12 cellular contexts compared by ENCODE assay signal in the genomic region with DNA sequence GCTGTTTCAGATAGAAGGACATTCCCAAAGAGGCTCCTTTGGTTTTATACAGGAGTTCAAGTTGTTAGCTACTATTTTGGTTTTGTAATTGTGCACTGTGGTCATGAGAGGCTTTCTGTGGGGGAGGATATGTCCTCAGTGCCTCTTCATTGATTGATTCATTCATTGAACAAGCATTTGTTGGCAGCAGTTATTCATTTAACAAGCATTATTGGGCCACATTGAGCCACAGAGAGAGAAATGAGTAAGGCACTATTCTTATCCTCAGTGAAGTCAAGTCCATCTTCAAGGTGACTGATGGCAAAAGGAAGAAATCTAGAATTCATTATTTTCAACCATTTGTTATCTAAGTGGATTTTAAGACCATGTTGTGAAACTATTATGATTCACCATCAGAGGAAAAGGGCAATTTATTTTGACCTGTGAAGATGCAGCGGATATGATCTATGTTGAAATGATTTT.
DNase-seq lines count a peak whose midpoint lies in the region; ATAC-seq and TF ChIP-seq lines count a peak whose summit lies in the region.
"Had no signal": no experiment of that assay in that cellular context is flagged by ENCODE, and none has a peak within 500 bp of the region (broad histone marks: within the 10 kb centered on the region; RNA-seq: fewer than 3 reads in every experiment).

No MANE protein-coding gene starts in this region.

- no peaks in the 10 kb centered on the region for H3K9me3 Mint-ChIP-seq in naive thymus-derived CD8-positive, alpha-beta T cell
- H3K9me3 Mint-ChIP-seq: activated naive CD8-positive, alpha-beta T cell treated with anti-CD3 and anti-CD28 coated beads for 36 hours had no signal

- H3K36me3 ChIP-seq in HEK293 (ENCODE audit: control insufficient read depth in 2 of 2, insufficient read depth in 1 of 2, low read length in 2 of 2) (no peaks in the 10 kb centered on the region), transverse colon (no peaks in the 10 kb centered on the region)
- H3K36me3 ChIP-seq: neutrophil, thoracic aorta had no signal

- H3K4me3 ChIP-seq in HEK293 (ENCODE audit: low read depth, low read length): no peak overlapping the region
- H3K4me3 ChIP-seq in transverse colon: no peak overlapping the region
- H3K4me3 ChIP-seq: thoracic aorta had no signal

- no peak for TF ChIP-seq POLR2A in transverse colon (IDR thresholded peaks at IDR 0.05)

- no peak for TF ChIP-seq CTCF in HEK293 (tag by site-specific recombination; IDR thresholded peaks at IDR 0.05)
- TF ChIP-seq CTCF in VCaP (conservative IDR thresholded peaks at IDR 0.05): no peak
- no peak for TF ChIP-seq CTCF in transverse colon (IDR thresholded peaks at IDR 0.05)

- no peak overlapping the region for H3K27ac Mint-ChIP-seq in naive thymus-derived CD8-positive, alpha-beta T cell
- H3K27ac Mint-ChIP-seq: activated naive CD8-positive, alpha-beta T cell treated with anti-CD3 and anti-CD28 coated beads for 36 hours had no signal

- CTCF ChIA-PET in HEK293 (lab: Yijun Ruan, JAX): no interaction called here

- H3K27ac ChIP-seq in HEK293 (ENCODE audit: extremely low read depth, low read depth, low read length): no peak overlapping the region
- peak overlapping the region; percentile 80 for H3K27ac ChIP-seq in VCaP
- peak overlapping the region; percentile 4 to 33 (median 9) for H3K27ac ChIP-seq in transverse colon
- H3K27ac ChIP-seq: neutrophil had no signal

- 84 to 88% methylated on average over 1 of the region's 1 CpG for WGBS in transverse colon (ENCODE audit: low coverage in 1 of 2), 2 donors

- H3K27me3 ChIP-seq in transverse colon: no peaks in the 10 kb centered on the region
- H3K27me3 ChIP-seq: neutrophil had no signal

- POLR2A ChIA-PET in HEK293 (lab: Yijun Ruan, JAX): no interaction called here
- POLR2A ChIA-PET in naive thymus-derived CD8-positive, alpha-beta T cell (lab: Charles Lee): no interaction called here

- no peak for ATAC-seq in naive thymus-derived CD8-positive, alpha-beta T cell

- H3K4me1 ChIP-seq in HEK293 (ENCODE audit: control insufficient read depth, insufficient read depth, low read length) (peaks cover 18% of the 10 kb centered on the region), transverse colon (peaks cover 12 to 30% (median 16%) of the 10 kb centered on the region in 4 donors)

- in situ Hi-C loops in transverse colon (cut with MboI; ENCODE audit: low pct_ligation_motif_present in 1 of 4, low pct_unique_long_range_greater_than_20kb in 1 of 4, low sequenced_read_pairs in 3 of 4): no loop called here

- intact Hi-C loops in transverse colon (cut with DNase I; ENCODE audit: low total_unique reads): no loop called here

- DNase-seq in iris pigment epithelial cell (ENCODE audit: low read depth): peak; percentile 94
- DNase-seq in transverse colon: no peak
- no peak for DNase-seq in NCI-H2107 (lab: John Stamatoyannopoulos, UW)
- DNase-seq in activated CD4-positive, CD25-positive, alpha-beta regulatory T cell (lab: John Stamatoyannopoulos, UW): no peak
- no peak for DNase-seq in naive thymus-derived CD8-positive, alpha-beta T cell
- DNase-seq: activated naive CD8-positive, alpha-beta T cell treated with anti-CD3 and anti-CD28 coated beads for 36 hours; islet precursor cell; NCI-H2171 had no signal

- H3K4me3 Mint-ChIP-seq in naive thymus-derived CD8-positive, alpha-beta T cell: no peak overlapping the region
- H3K4me3 Mint-ChIP-seq: activated naive CD8-positive, alpha-beta T cell treated with anti-CD3 and anti-CD28 coated beads for 36 hours had no signal

- H3K27me3 Mint-ChIP-seq in naive thymus-derived CD8-positive, alpha-beta T cell: peaks cover 0 to 10% (median 7%) of the 10 kb centered on the region in 5 donors

- H3K9me3 ChIP-seq in HEK293 (ENCODE audit: control insufficient read depth, insufficient read depth, low read depth, low read length) (no peaks in the 10 kb centered on the region), transverse colon (no peaks in the 10 kb centered on the region)
- H3K9me3 ChIP-seq: neutrophil, thoracic aorta had no signal

- TF ChIP-seq EP300 in transverse colon (IDR thresholded peaks at IDR 0.05; ENCODE audit: low read depth): no peak

- no peaks in the 10 kb centered on the region for H3K4me1 Mint-ChIP-seq in naive thymus-derived CD8-positive, alpha-beta T cell
- H3K4me1 Mint-ChIP-seq: activated naive CD8-positive, alpha-beta T cell treated with anti-CD3 and anti-CD28 coated beads for 36 hours had no signal

- no peaks in the 10 kb centered on the region for H3K36me3 Mint-ChIP-seq in naive thymus-derived CD8-positive, alpha-beta T cell
- H3K36me3 Mint-ChIP-seq: activated naive CD8-positive, alpha-beta T cell treated with anti-CD3 and anti-CD28 coated beads for 36 hours had no signal

TF ChIP-seq in HEK293, 187 proteins besides CTCF, POLR2A, EP300 and RAD21 (continues in another document):
- TF ChIP-seq, protein P1, sequence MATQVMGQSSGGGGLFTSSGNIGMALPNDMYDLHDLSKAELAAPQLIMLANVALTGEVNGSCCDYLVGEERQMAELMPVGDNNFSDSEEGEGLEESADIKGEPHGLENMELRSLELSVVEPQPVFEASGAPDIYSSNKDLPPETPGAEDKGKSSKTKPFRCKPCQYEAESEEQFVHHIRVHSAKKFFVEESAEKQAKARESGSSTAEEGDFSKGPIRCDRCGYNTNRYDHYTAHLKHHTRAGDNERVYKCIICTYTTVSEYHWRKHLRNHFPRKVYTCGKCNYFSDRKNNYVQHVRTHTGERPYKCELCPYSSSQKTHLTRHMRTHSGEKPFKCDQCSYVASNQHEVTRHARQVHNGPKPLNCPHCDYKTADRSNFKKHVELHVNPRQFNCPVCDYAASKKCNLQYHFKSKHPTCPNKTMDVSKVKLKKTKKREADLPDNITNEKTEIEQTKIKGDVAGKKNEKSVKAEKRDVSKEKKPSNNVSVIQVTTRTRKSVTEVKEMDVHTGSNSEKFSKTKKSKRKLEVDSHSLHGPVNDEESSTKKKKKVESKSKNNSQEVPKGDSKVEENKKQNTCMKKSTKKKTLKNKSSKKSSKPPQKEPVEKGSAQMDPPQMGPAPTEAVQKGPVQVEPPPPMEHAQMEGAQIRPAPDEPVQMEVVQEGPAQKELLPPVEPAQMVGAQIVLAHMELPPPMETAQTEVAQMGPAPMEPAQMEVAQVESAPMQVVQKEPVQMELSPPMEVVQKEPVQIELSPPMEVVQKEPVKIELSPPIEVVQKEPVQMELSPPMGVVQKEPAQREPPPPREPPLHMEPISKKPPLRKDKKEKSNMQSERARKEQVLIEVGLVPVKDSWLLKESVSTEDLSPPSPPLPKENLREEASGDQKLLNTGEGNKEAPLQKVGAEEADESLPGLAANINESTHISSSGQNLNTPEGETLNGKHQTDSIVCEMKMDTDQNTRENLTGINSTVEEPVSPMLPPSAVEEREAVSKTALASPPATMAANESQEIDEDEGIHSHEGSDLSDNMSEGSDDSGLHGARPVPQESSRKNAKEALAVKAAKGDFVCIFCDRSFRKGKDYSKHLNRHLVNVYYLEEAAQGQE (tag by site-specific recombination; IDR thresholded peaks at IDR 0.05): peak; percentile 10; the same call in 1 of the 2 replicates
- TF ChIP-seq ZNF76 (tag by site-specific recombination; IDR thresholded peaks at IDR 0.05; ENCODE audit: borderline replicate concordance, low read depth) (no peak), ZNF843 (tag by site-specific recombination; IDR thresholded peaks at IDR 0.05) (0 out of 2 replicates have a peak, but pooled peaks have one; percentile 6), ZNF121 (tag by site-specific recombination; IDR thresholded peaks at IDR 0.05) (no peak), ZNF664 (tag by site-specific recombination; IDR thresholded peaks at IDR 0.05) (peak; percentile 28; the same call in 1 of the 2 replicates), ZIC2 (tag by site-specific recombination; IDR thresholded peaks at IDR 0.05) (no peak), ZNF585B (tag by site-specific recombination; IDR thresholded peaks at IDR 0.05) (no peak), HOXA7 (CRISPR knock-in tag; IDR thresholded peaks at IDR 0.05; ENCODE audit: borderline replicate concordance) (no peak), OSR2 (tag by site-specific recombination; IDR thresholded peaks at IDR 0.05) (peak; percentile 55; the same call in 1 of the 2 replicates), ZXDB (tag by site-specific recombination; IDR thresholded peaks at IDR 0.05) (no peak), MEIS1 (CRISPR knock-in tag; IDR thresholded peaks at IDR 0.05; ENCODE audit: borderline replicate concordance) (no peak)
- TF ChIP-seq, protein P2, sequence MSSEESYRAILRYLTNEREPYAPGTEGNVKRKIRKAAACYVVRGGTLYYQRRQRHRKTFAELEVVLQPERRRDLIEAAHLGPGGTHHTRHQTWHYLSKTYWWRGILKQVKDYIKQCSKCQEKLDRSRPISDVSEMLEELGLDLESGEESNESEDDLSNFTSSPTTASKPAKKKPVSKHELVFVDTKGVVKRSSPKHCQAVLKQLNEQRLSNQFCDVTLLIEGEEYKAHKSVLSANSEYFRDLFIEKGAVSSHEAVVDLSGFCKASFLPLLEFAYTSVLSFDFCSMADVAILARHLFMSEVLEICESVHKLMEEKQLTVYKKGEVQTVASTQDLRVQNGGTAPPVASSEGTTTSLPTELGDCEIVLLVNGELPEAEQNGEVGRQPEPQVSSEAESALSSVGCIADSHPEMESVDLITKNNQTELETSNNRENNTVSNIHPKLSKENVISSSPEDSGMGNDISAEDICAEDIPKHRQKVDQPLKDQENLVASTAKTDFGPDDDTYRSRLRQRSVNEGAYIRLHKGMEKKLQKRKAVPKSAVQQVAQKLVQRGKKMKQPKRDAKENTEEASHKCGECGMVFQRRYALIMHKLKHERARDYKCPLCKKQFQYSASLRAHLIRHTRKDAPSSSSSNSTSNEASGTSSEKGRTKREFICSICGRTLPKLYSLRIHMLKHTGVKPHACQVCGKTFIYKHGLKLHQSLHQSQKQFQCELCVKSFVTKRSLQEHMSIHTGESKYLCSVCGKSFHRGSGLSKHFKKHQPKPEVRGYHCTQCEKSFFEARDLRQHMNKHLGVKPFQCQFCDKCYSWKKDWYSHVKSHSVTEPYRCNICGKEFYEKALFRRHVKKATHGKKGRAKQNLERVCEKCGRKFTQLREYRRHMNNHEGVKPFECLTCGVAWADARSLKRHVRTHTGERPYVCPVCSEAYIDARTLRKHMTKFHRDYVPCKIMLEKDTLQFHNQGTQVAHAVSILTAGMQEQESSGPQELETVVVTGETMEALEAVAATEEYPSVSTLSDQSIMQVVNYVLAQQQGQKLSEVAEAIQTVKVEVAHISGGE (tag by site-specific recombination; conservative IDR thresholded peaks at IDR 0.05; ENCODE audit: low read depth): no peak
